Comparison of ENCODE assay signal across 8 cellular contexts in genomic region chr16:54772400-54772799, GRCh38.
"Had no signal": no experiment of that assay in that cellular context is flagged by ENCODE, and none has a peak within 500 bp of the region (broad histone marks: within the 10 kb centered on the region; RNA-seq: fewer than 3 reads in every experiment).

No MANE protein-coding gene starts in this region.

- FAIRE-seq: G401.6, GM12878, GM12891, GM12892, GM18507, GM19239 had no signal

- DNase-seq: GDM1, GF-D8 had no signal

- H3K4me3 ChIP-seq: GM12878 had no signal

- ATAC-seq: GM12878 had no signal
